Comparison of ENCODE assay signal across 20 cellular contexts in genomic region chr18:70600225-70600925, GRCh38.
"Had no signal": no experiment of that assay in that cellular context is flagged by ENCODE, and none has a peak within 500 bp of the region (broad histone marks: within the 10 kb centered on the region; RNA-seq: fewer than 3 reads in every experiment).

No MANE protein-coding gene starts in this region.

- H3K27ac Mint-ChIP-seq: effector memory CD8-positive, alpha-beta T cell; neural progenitor cell; WTC11 had no signal

- H3K4me3 ChIP-seq: breast epithelium, colonic mucosa, dorsolateral prefrontal cortex, lung, neural progenitor cell, thyroid gland, upper lobe of right lung had no signal

- H3K4me1 ChIP-seq: breast epithelium, colonic mucosa, neural progenitor cell, thyroid gland, upper lobe of right lung had no signal

- ATAC-seq: effector memory CD8-positive, alpha-beta T cell; esophagus mucosa; left lobe of liver; upper lobe of right lung; WTC11 had no signal

- H3K27me3 Mint-ChIP-seq: central memory CD8-positive, alpha-beta T cell; effector memory CD8-positive, alpha-beta T cell; naive B cell had no signal

- H3K27ac ChIP-seq: breast epithelium, colonic mucosa, dorsolateral prefrontal cortex, neural progenitor cell, thyroid gland, upper lobe of right lung had no signal

- H3K9me3 Mint-ChIP-seq: central memory CD8-positive, alpha-beta T cell; effector memory CD8-positive, alpha-beta T cell; neural progenitor cell had no signal

- H3K9me3 ChIP-seq: breast epithelium, colonic mucosa, thyroid gland, upper lobe of right lung had no signal

- H3K4me3 Mint-ChIP-seq: central memory CD8-positive, alpha-beta T cell; effector memory CD8-positive, alpha-beta T cell; naive B cell; neural progenitor cell; WTC11 had no signal

- H3K27me3 ChIP-seq: breast epithelium, colonic mucosa, dorsolateral prefrontal cortex, neural progenitor cell, thyroid gland, upper lobe of right lung had no signal

- DNase-seq: activated gamma-delta T cell treated with Interleukin-2 at 50 U/mL for 16 hours; colonic mucosa; dorsolateral prefrontal cortex; effector memory CD8-positive, alpha-beta T cell; foreskin melanocyte; naive B cell; stimulated activated CD4-positive, alpha-beta T cell treated with anti-CD3 and anti-CD28 coated beads, Interleukin-2, amount 100 ng/mL, for 48 hours; stimulated activated naive CD4-positive, alpha-beta T cell treated with Interleukin-2 at 50 U/mL for 16 hours; substantia nigra; T-helper 1 cell; T-helper 9 cell; thyroid gland; upper lobe of right lung had no signal

- H3K36me3 ChIP-seq: breast epithelium, colonic mucosa, neural progenitor cell, thyroid gland, upper lobe of right lung had no signal

- H3K4me1 Mint-ChIP-seq: central memory CD8-positive, alpha-beta T cell; naive B cell; neural progenitor cell; WTC11 had no signal

- H3K36me3 Mint-ChIP-seq: naive B cell, neural progenitor cell had no signal
